In genomic region chr14:34356267-34356660, GRCh38 we compare ENCODE assay signal across 10 cellular contexts.
DNase-seq lines count a peak whose midpoint lies in the region; ATAC-seq and TF ChIP-seq lines count a peak whose summit lies in the region.
"Had no signal": no experiment of that assay in that cellular context is flagged by ENCODE, and none has a peak within 500 bp of the region (broad histone marks: within the 10 kb centered on the region; RNA-seq: fewer than 3 reads in every experiment).

No MANE protein-coding gene starts in this region.

- TF ChIP-seq CTCF in AG10803 (conservative IDR thresholded peaks at IDR 0.05; ENCODE audit: low read length) (no peak), brain (conservative IDR thresholded peaks at IDR 0.05) (no peak)

- H3K4me1 Mint-ChIP-seq in brain, result peaks cover 28% of the 10 kb centered on the region

- H3K27ac Mint-ChIP-seq in brain, result peak overlapping the region in 3 of 5 experiments; percentile 14 to 52 (median 45)

- intact Hi-C loops in right cardiac atrium (cut with DNase I), result no loop called here

- H3K27me3 Mint-ChIP-seq in brain, result no peaks in the 10 kb centered on the region

- H3K4me1 ChIP-seq in right cardiac atrium (ENCODE audit: control insufficient read depth, insufficient read depth, low read length), result peaks cover 3% of the 10 kb centered on the region

- H3K9me3 ChIP-seq in right cardiac atrium (ENCODE audit: control insufficient read depth, low read length), result no peaks in the 10 kb centered on the region

- peak overlapping the region; percentile 88 for H3K27ac ChIP-seq in right cardiac atrium (ENCODE audit: low read length)

- H3K9me3 Mint-ChIP-seq in brain, result no peaks in the 10 kb centered on the region

- no peaks in the 10 kb centered on the region for H3K36me3 Mint-ChIP-seq in brain

- no peaks in the 10 kb centered on the region for H3K27me3 ChIP-seq in right cardiac atrium (ENCODE audit: control insufficient read depth, insufficient read depth)

- 73% methylated on average over 4 of the region's 4 CpGs for WGBS in right cardiac atrium

- ATAC-seq in right cardiac atrium (peak; percentile 55 to 67), HG03520 (IDR thresholded peaks at IDR 0.05; ENCODE audit: unreplicated experiment) (no peak)

- H3K4me3 Mint-ChIP-seq in brain, result no peak overlapping the region

- DNase-seq in AG10803 (ENCODE audit: low read depth), result peak; percentile 56
- peak; percentile 89 for DNase-seq in MV-4-11 (lab: John Stamatoyannopoulos, UW)
- peak in 1 of 3 donors; percentile 34 for DNase-seq in right cardiac atrium
- no peak for DNase-seq in stimulated activated CD4-positive, alpha-beta T cell treated with anti-CD3 and anti-CD28 coated beads, Interleukin-2, amount 100 ng/mL, for 24 hours
- DNase-seq in GM03348 (ENCODE audit: low spot score), result no peak
- no peak for DNase-seq in OCI-M1 (lab: John Stamatoyannopoulos, UW)
- DNase-seq: NCI-H2107; stimulated activated CD8-positive, alpha-beta memory T cell treated with anti-CD3 and anti-CD28 coated beads, Interleukin-4, amount 100 ng/mL, for 48 hours had no signal

- H3K4me3 ChIP-seq in AG10803 (ENCODE audit: low read length), result no peak overlapping the region
- no peak overlapping the region for H3K4me3 ChIP-seq in right cardiac atrium (ENCODE audit: low read length)

Comparison
In these comparisons a context has a peak if more than half of its experiments do, and no peak if none do; other contexts are left out.
1. DNase-seq: peak in AG10803 (single experiment) and MV-4-11 (single experiment); none in stimulated activated CD4-positive, alpha-beta T cell treated with anti-CD3 and anti-CD28 coated beads, Interleukin-2, amount 100 ng/mL, for 24 hours (0 of 2), GM03348 (single experiment) and OCI-M1 (single experiment).